21 cellular contexts compared by ENCODE assay signal in the genomic region with DNA sequence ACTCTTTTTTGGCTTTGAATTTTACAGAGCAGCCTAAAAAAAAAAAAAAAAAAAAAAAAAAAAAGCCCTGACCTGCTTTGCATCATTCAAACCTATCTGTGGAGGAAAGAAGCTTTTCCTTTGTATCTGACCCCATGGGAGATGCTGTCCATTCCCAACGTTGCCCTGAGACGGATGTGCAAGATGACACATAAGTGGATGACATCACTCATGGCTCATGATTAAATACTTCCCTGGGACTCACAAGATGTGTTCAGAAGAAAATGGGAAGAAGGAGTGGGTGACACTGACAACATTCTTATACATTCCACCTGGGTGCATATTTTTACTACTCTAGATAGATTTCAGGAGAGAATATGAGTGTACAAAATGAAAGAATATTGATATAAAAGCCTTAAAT.
DNase-seq lines count a peak whose midpoint lies in the region; ATAC-seq, FAIRE-seq and TF ChIP-seq lines count a peak whose summit lies in the region.
"Had no signal": no experiment of that assay in that cellular context is flagged by ENCODE, and none has a peak within 500 bp of the region (broad histone marks: within the 10 kb centered on the region; RNA-seq: fewer than 3 reads in every experiment).

No MANE protein-coding gene starts in this region.

- no peak overlapping the region for H2AFZ ChIP-seq in HepG2 (ENCODE audit: low read length)

- BruUV-seq in HepG2 (replicated peaks; lab: Mats Ljungman, UMichigan), result no TSS peak

- H3K27me3 ChIP-seq in HepG2 (ENCODE audit: control insufficient read depth in 1 of 2, insufficient read depth in 2 of 2, low read length in 2 of 2) (no peaks in the 10 kb centered on the region), right lobe of liver (no peaks in the 10 kb centered on the region)
- H3K27me3 ChIP-seq: BLaER1 had no signal

- H3K27ac ChIP-seq in HepG2 (ENCODE audit: extremely low read length, insufficient read depth, low read length) (no peak overlapping the region), right lobe of liver (no peak overlapping the region)
- H3K27ac ChIP-seq: BLaER1 had no signal

- FAIRE-seq in HepG2 (lab: Jason Lieb, UNC), result no peak
- FAIRE-seq: GM12891, RCC 7860 had no signal

- in situ Hi-C loops in HepG2 (cut with HindIII; ENCODE audit: extremely low pct_ligation_motif_present, low pct_unique_long_range_greater_than_20kb), result no loop called here

- H3K36me3 ChIP-seq in HepG2 (replicated peaks in 1 of 2; ENCODE audit: control insufficient read depth in 1 of 2, insufficient read depth in 2 of 2, low read length in 2 of 2) (no peaks in the 10 kb centered on the region), right lobe of liver (no peaks in the 10 kb centered on the region)
- H3K36me3 ChIP-seq: BLaER1 had no signal

- no peak for TF ChIP-seq POLR2A in HepG2 (IDR thresholded peaks at IDR 0.05; ENCODE audit: insufficient read depth in 1 of 2, low read depth in 2 of 2, low read length in 2 of 2)
- no peak for TF ChIP-seq POLR2A in right lobe of liver (IDR thresholded peaks at IDR 0.05)

- no peak overlapping the region for H3K4me2 ChIP-seq in HepG2 (ENCODE audit: low read depth, low read length)
- H3K4me2 ChIP-seq: BLaER1, GM23338, SK-N-SH had no signal

- intact Hi-C loops in HepG2 (cut with micrococcal nuclease; ENCODE audit: unreplicated experiment), result no loop called here
- intact Hi-C loops in right lobe of liver (cut with DNase I), result no loop called here
- intact Hi-C loops in left cardiac atrium (cut with DNase I), result no loop called here

- TF ChIP-seq CTCF in HepG2 (CRISPR knock-in tag; IDR thresholded peaks at IDR 0.05) (no peak), right lobe of liver (IDR thresholded peaks at IDR 0.05) (no peak)

- H3K79me2 ChIP-seq in HepG2 (ENCODE audit: insufficient read depth, low read length), result no peaks in the 10 kb centered on the region

- no peak for DNase-seq in HepG2 (ENCODE audit: low spot score)
- DNase-seq in right lobe of liver, result no peak
- DNase-seq in RKO (ENCODE audit: low spot score), result peak; percentile 70
- DNase-seq in glomerular visceral epithelial cell (ENCODE audit: extremely low spot score), result peak; percentile 3
- DNase-seq in left cardiac atrium, result no peak
- DNase-seq in H4 (ENCODE audit: low spot score), result no peak
- DNase-seq: CD4-positive, alpha-beta memory T cell; DMS153; EL; IMR-90; NCI-H1105 treated with DMSO at 0.1 percent for 48 hours; NCI-H1694 treated with DMSO at 0.1 percent for 48 hours; NCI-H2107; NCI-H345; SHP77; SK-N-SH had no signal

- 4% methylated on average over 2 of the region's 2 CpGs for WGBS in HepG2 (ENCODE audit: low lambda C conversion rate)
- WGBS in right lobe of liver (ENCODE audit: insufficient coverage, low coverage, low lambda C conversion rate, missing lambda C conversion rate), result 27% methylated on average over 2 of the region's 2 CpGs

- peaks cover 69% of the 10 kb centered on the region for H3K9me3 ChIP-seq in HepG2 (ENCODE audit: low read length)
- H3K9me3 ChIP-seq in right lobe of liver, result no peaks in the 10 kb centered on the region
- H3K9me3 ChIP-seq: BLaER1, SK-N-SH had no signal

- TF ChIP-seq EP300 in HepG2 (IDR thresholded peaks at IDR 0.05; ENCODE audit: low read depth in 2 of 2, low read length in 2 of 2), result no peak
- TF ChIP-seq EP300 in HepG2 (CRISPR knock-in tag; IDR thresholded peaks at IDR 0.05; ENCODE audit: borderline replicate concordance), result no peak

- no peaks in the 10 kb centered on the region for H4K20me1 ChIP-seq in HepG2 (ENCODE audit: insufficient read depth, low read length)
- H4K20me1 ChIP-seq: BLaER1 had no signal

- H3K4me3 ChIP-seq in HepG2 (replicated peaks in 1 of 3; ENCODE audit: insufficient read depth in 1 of 3, low read depth in 2 of 3, low read length in 3 of 3) (no peak overlapping the region), right lobe of liver (no peak overlapping the region)
- H3K4me3 ChIP-seq: BLaER1, GM23338 had no signal

- no peak overlapping the region for H3K9ac ChIP-seq in HepG2 (ENCODE audit: insufficient read depth, low read depth, low read length)
- H3K9ac ChIP-seq: BLaER1, SK-N-SH had no signal

- CTCF ChIA-PET in HepG2 (lab: Yijun Ruan, JAX; ENCODE audit: low intra/inter-chr PET ratio, low total read pairs), result no interaction called here

- TF ChIP-seq RAD21 in HepG2 (CRISPR knock-in tag; IDR thresholded peaks at IDR 0.05), result no peak

- no peak for ATAC-seq in HepG2
- no peak for ATAC-seq in right lobe of liver
- no peak for ATAC-seq in left cardiac atrium
- no peak for ATAC-seq in HG03097 (IDR thresholded peaks at IDR 0.05; ENCODE audit: low FRiP score, unreplicated experiment)

- POLR2A ChIA-PET in HepG2 (lab: Yijun Ruan, JAX), result no interaction called here

- H3K4me1 ChIP-seq in HepG2 (ENCODE audit: insufficient read depth, low read length) (no peaks in the 10 kb centered on the region), right lobe of liver (no peaks in the 10 kb centered on the region)
- H3K4me1 ChIP-seq: BLaER1 had no signal

TF ChIP-seq in HepG2, 621 proteins besides CTCF, POLR2A, EP300 and RAD21:
- TF ChIP-seq ZNF547 (CRISPR knock-in tag; IDR thresholded peaks at IDR 0.05) (no peak), ZNF292 (CRISPR knock-in tag; IDR thresholded peaks at IDR 0.05; ENCODE audit: borderline replicate concordance, low read depth) (no peak), ATF7 (IDR thresholded peaks at IDR 0.05) (peak; percentile 32; the same call in 1 of the 2 replicates), ATF7 (CRISPR knock-in tag; IDR thresholded peaks at IDR 0.05) (no peak), HDAC6 (IDR thresholded peaks at IDR 0.05; ENCODE audit: low read depth, low read length) (no peak)
TF ChIP-seq in HepG2: peak in this region for 1.

Comparison
In these comparisons a context has a peak if more than half of its experiments do, and no peak if none do; other contexts are left out.
1. DNase-seq: peak in RKO (single experiment) and glomerular visceral epithelial cell (single experiment); none in HepG2 (single experiment), right lobe of liver (0 of 3), left cardiac atrium (single experiment) and H4 (single experiment).